In genomic region chr11:60924110-60924905, GRCh38 we compare ENCODE assay signal across 8 cellular contexts. TPM values are rescaled to one million over a fixed set of nuclear protein-coding genes. Genes with fewer than 3 reads are reported as not detected.
DNase-seq lines count a peak whose midpoint lies in the region; ATAC-seq, FAIRE-seq and TF ChIP-seq lines count a peak whose summit lies in the region.

Gene TMEM132A (plus strand): TSS chr11:60924460. CDS start chr11:60924634, 174 bp downstream.

- intact Hi-C loops in HCT116 (cut with micrococcal nuclease), result no loop called here
- intact Hi-C loops in posterior cingulate gyrus (cut with DNase I), result loop anchor here (5.0 to 10.0 kb wide), 2 partner anchors 113 to 210 kb away; no protein-coding TSS in a partner anchor

- H3K27me3 ChIP-seq in HCT116 (ENCODE audit: insufficient read depth, low read length), result no peaks in the 10 kb centered on the region
- no peaks in the 10 kb centered on the region for H3K27me3 ChIP-seq in astrocyte (ENCODE audit: insufficient read depth, low read length)
- peaks cover 0 to 5% of the 10 kb centered on the region in 2 donors for H3K27me3 ChIP-seq in right atrium auricular region

- H3K9me3 ChIP-seq in HCT116 (ENCODE audit: control insufficient read depth in 1 of 2, insufficient read depth in 1 of 2, low read depth in 1 of 2, low read length in 2 of 2) (no peaks in the 10 kb centered on the region), astrocyte (ENCODE audit: insufficient read depth, low read depth, low read length) (no peaks in the 10 kb centered on the region), right atrium auricular region (no peaks in the 10 kb centered on the region)

- ATAC-seq in HCT116, result peak; percentile 92
- no peak for ATAC-seq in HG03097 (IDR thresholded peaks at IDR 0.05; ENCODE audit: low FRiP score, unreplicated experiment)

- peaks cover 1% of the 10 kb centered on the region for H3K9me3 Mint-ChIP-seq in astrocyte (ENCODE audit: unreplicated experiment)

- peaks cover 25% of the 10 kb centered on the region for H3K36me3 Mint-ChIP-seq in astrocyte (ENCODE audit: low read depth, unreplicated experiment)

- H3K4me1 ChIP-seq in HCT116 (ENCODE audit: control insufficient read depth in 1 of 2, insufficient read depth in 2 of 2, low read length in 2 of 2) (peaks cover 18 to 29% of the 10 kb centered on the region in 2 experiments), astrocyte (ENCODE audit: insufficient read depth, low read length) (peaks cover 23% of the 10 kb centered on the region), right atrium auricular region (peaks cover 0 to 33% of the 10 kb centered on the region in 2 donors)

- peaks cover 6% of the 10 kb centered on the region for H3K79me2 ChIP-seq in HCT116 (ENCODE audit: insufficient read depth, low read length)
- peaks cover 12% of the 10 kb centered on the region for H3K79me2 ChIP-seq in astrocyte (ENCODE audit: insufficient read depth, low read length)

- H3K4me1 Mint-ChIP-seq in astrocyte (ENCODE audit: low read depth, unreplicated experiment), result peaks cover 13% of the 10 kb centered on the region

- peak within 1 kb of the TSS; percentile 58 for H3K27ac Mint-ChIP-seq in astrocyte (ENCODE audit: unreplicated experiment)

- H3K36me3 ChIP-seq in HCT116 (ENCODE audit: control insufficient read depth in 1 of 2, insufficient read depth in 2 of 2, low read length in 2 of 2) (peaks cover 19 to 24% of the 10 kb centered on the region in 2 experiments; a peak in 3 of 4 replicates), astrocyte (ENCODE audit: insufficient read depth, low read length) (peaks cover 15% of the 10 kb centered on the region), right atrium auricular region (peaks cover 38% of the 10 kb centered on the region)

- H3K27me3 Mint-ChIP-seq in astrocyte (ENCODE audit: low read depth, unreplicated experiment), result no peaks in the 10 kb centered on the region

- DNase-seq in DMS153 (lab: John Stamatoyannopoulos, UW), result peak; percentile 33
- DNase-seq in HCT116 (ENCODE audit: low read depth, low spot score), result peak; percentile 37
- DNase-seq in NCI-H524 treated with DMSO at 0.1 percent for 48 hours (lab: John Stamatoyannopoulos, UW), result peak; percentile 23
- DNase-seq in astrocyte (ENCODE audit: low read depth), result peak; percentile 59
- DNase-seq in right atrium auricular region (ENCODE audit: low spot score), result no peak
- peak; percentile 81 to 98 (median 88) for DNase-seq in posterior cingulate gyrus
- no peak for DNase-seq in foreskin melanocyte

- H4K20me1 ChIP-seq in HCT116 (ENCODE audit: insufficient read depth), result no peaks in the 10 kb centered on the region; the same call in 1 of the 2 replicates
- H4K20me1 ChIP-seq in astrocyte (ENCODE audit: insufficient read depth, low read length), result peaks cover 33% of the 10 kb centered on the region

- H3K27ac ChIP-seq in HCT116 (ENCODE audit: low read depth, low read length) (peak within 1 kb of the TSS; percentile 71; the same call in 1 of the 2 replicates), astrocyte (ENCODE audit: low read depth, low read length) (no peak within 1 kb of the TSS), right atrium auricular region (peak within 1 kb of the TSS in 1 of 2 donors; percentile 66)

- peak within 1 kb of the TSS; percentile 86 for H3K4me3 Mint-ChIP-seq in astrocyte (ENCODE audit: unreplicated experiment)

- H2AFZ ChIP-seq in HCT116 (ENCODE audit: low read depth, low read length, poor library complexity, severe bottlenecking), result no peak within 1 kb of the TSS
- H2AFZ ChIP-seq in astrocyte (ENCODE audit: low read depth, low read length), result peak within 1 kb of the TSS; percentile 57

- TF ChIP-seq POLR2A in HCT116 (IDR thresholded peaks at IDR 0.05; ENCODE audit: borderline replicate concordance, extremely low read depth, insufficient read depth, insufficient read length), result no peak

- BruUV-seq in HCT116 (replicated peaks; lab: Mats Ljungman, UMichigan), result no TSS peak

- H3K4me2 ChIP-seq in HCT116 (ENCODE audit: low read length), result peak within 1 kb of the TSS; percentile 92
- peak within 1 kb of the TSS; percentile 95 for H3K4me2 ChIP-seq in astrocyte (ENCODE audit: low read length)

- no peak for FAIRE-seq in astrocyte (lab: Jason Lieb, UNC)

- POLR2A ChIA-PET in HCT116 (lab: Charles Lee), result interaction anchor here (0.8 to 1.3 kb wide), 2 partner anchors 11 to 93 kb away, joined by 3 read pairs; partner anchors contain the start of gene TMEM109

- no peak for TF ChIP-seq CTCF in HCT116 (IDR thresholded peaks at IDR 0.05 in 2 of 3, conservative IDR thresholded peaks at IDR 0.05 in 1 of 3; ENCODE audit: borderline replicate concordance in 1 of 3, insufficient read depth in 1 of 3, low read depth in 2 of 3, low read length in 2 of 3)
- no peak for TF ChIP-seq CTCF in astrocyte (IDR thresholded peaks at IDR 0.05; ENCODE audit: insufficient read depth, low read depth, low read length)
- TF ChIP-seq CTCF in right atrium auricular region (IDR thresholded peaks at IDR 0.05), result no peak

- RAD21 ChIA-PET in HCT116 (lab: Charles Lee; ENCODE audit: low non-redundant PET in 1 of 2, low total read pairs in 2 of 2, uncharacterized antibody in 2 of 2, unreplicated experiment in 2 of 2), result no interaction called here

- H3K9ac ChIP-seq in HCT116 (ENCODE audit: low read length) (peak within 1 kb of the TSS; percentile 77), astrocyte (ENCODE audit: low read length) (peak within 1 kb of the TSS; percentile 83)

- TF ChIP-seq RAD21 in HCT116 (IDR thresholded peaks at IDR 0.05; ENCODE audit: low read depth), result no peak

- CTCF ChIA-PET in HCT116 (lab: Charles Lee), result interaction anchor here (1.5 kb wide), 1 partner anchor 25 kb away, joined by 5 read pairs; no protein-coding TSS in a partner anchor

- H3K9me2 ChIP-seq in HCT116 (ENCODE audit: insufficient read depth), result no peaks in the 10 kb centered on the region

- H3K4me3 ChIP-seq in HCT116 (replicated peaks in 1 of 2; ENCODE audit: low read depth in 1 of 2, low read length in 2 of 2) (peak within 1 kb of the TSS; percentile 74 to 75), astrocyte (ENCODE audit: insufficient read depth, low read depth, low read length) (peak within 1 kb of the TSS; percentile 67), right atrium auricular region (peak within 1 kb of the TSS; percentile 54 to 78)

TF ChIP-seq in HCT116, 20 proteins besides CTCF, POLR2A, EP300 and RAD21 (continues in another document):
- TF ChIP-seq EGR1 (IDR thresholded peaks at IDR 0.05; ENCODE audit: low read depth) (no peak), SP1 (IDR thresholded peaks at IDR 0.05; ENCODE audit: low read depth) (peak; percentile 89), CBX3 (IDR thresholded peaks at IDR 0.05; ENCODE audit: low read depth) (peak; percentile 89; the same call in 1 of the 2 replicates), MAX (IDR thresholded peaks at IDR 0.05) (peak; percentile 95), EZH2 (IDR thresholded peaks at IDR 0.05) (no peak), ELF1 (IDR thresholded peaks at IDR 0.05; ENCODE audit: borderline replicate concordance, low read depth) (no peak), JUND (IDR thresholded peaks at IDR 0.05) (no peak), SIN3A (IDR thresholded peaks at IDR 0.05; ENCODE audit: low read depth) (no peak), CEBPB (IDR thresholded peaks at IDR 0.05; ENCODE audit: low read depth) (no peak), TCF7L2 (IDR thresholded peaks at IDR 0.05; ENCODE audit: borderline replicate concordance, extremely low read depth, insufficient read depth, insufficient read length) (peak; percentile 18), ATF3 (IDR thresholded peaks at IDR 0.05) (no peak), YY1 (IDR thresholded peaks at IDR 0.05; ENCODE audit: extremely low read depth, insufficient replicate concordance, low read depth, low read length) (peak; percentile 69), EZH2phosphoT487 (IDR thresholded peaks at IDR 0.05; ENCODE audit: borderline replicate concordance) (no peak), REST (IDR thresholded peaks at IDR 0.05; ENCODE audit: low read depth) (no peak)

RNA-seq across cellular contexts. Expression of gene TMEM132A, which starts in this region (rescaled TPM):
- 120 TPM for total RNA-seq in HCT116 (2021; ENCODE audit: unreplicated experiment)
- 93.4 and 100 TPM in 2 replicates for polyA plus RNA-seq in HCT116 (2012)
- 117 TPM in 2 replicates for total RNA-seq in astrocyte
- total RNA-seq in right atrium auricular region, result 1 to 10 TPM; 7.5 to 8.4 TPM

Comparison
In these comparisons a context has a peak if more than half of its experiments do, and no peak if none do; other contexts are left out.
1. RNA of gene TMEM132A (total RNA-seq): 120 TPM in HCT116 (single experiment) and 117 TPM in astrocyte; 7.5 to 8.4 TPM in right atrium auricular region; every median in the first group is over 10 times any median in the second.
2. DNase-seq: peak in DMS153 (single experiment), HCT116 (single experiment), NCI-H524 treated with DMSO at 0.1 percent for 48 hours (single experiment), astrocyte (single experiment) and posterior cingulate gyrus (10 of 10); none in right atrium auricular region (single experiment) and foreskin melanocyte (single experiment).
3. Peak in every context shown above with its lines, with median percentiles within 50 percentile points of each other: H3K4me3 ChIP-seq.